ENCODE assay signal across 1 cellular context in the genomic region with DNA sequence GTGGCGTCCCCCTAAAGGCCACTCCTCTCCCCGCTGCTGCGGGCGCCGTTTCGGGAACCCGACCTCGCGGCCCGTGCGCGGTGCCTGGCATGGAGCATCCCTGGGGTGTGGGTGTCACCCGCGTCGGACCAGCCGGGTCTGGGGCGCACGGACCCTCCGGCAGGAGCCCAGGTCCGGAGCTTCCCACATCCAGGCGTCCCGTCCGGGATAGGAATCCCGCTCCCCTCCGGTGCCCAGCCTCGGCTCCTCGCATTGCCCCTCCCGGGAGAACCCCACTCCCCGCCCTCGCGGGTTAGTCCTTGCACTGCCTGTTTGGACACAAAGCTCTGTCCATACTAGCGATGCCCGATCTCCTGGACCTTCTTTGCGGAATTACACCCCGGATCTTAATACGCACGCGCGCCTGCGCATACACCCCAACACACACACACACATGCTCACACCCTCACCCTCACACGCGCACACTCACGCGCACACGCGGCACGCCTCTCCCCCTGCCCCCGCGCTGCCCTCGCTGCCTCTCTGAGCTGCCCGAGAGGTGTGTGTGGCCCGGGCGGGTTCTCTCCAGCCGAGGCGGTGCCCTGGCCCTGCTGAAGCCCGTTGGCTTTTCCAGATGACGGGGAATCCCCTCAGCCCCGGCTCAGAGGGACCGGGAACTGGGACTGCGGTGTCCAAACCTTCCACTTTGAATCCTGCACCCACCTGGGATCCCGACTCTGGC.
TF ChIP-seq lines count a peak whose summit lies in the region.

No MANE protein-coding gene starts in this region.

TF ChIP-seq in H1, 55 proteins besides CTCF, POLR2A, EP300 and RAD21 (continued from another document):
- TF ChIP-seq RNF2 (IDR thresholded peaks at IDR 0.05; ENCODE audit: borderline replicate concordance, low read depth, low read length, missing control alignments, poor library complexity, severe bottlenecking) (peak; percentile 13), CBX5 (IDR thresholded peaks at IDR 0.05; ENCODE audit: low read depth, low read length) (no peak), KDM5A (IDR thresholded peaks at IDR 0.05; ENCODE audit: low read length) (no peak), MAFK (IDR thresholded peaks at IDR 0.05; ENCODE audit: low read depth, low read length) (no peak), TAF1 (IDR thresholded peaks at IDR 0.05; ENCODE audit: low read depth, low read length) (peak; percentile 20; the same call in 1 of the 2 replicates), KDM4A (IDR thresholded peaks at IDR 0.05; ENCODE audit: low read depth, low read length, severe bottlenecking) (peak; percentile 76), SUZ12 (IDR thresholded peaks at IDR 0.05; ENCODE audit: low read length) (peak; percentile 26; the same call in 1 of the 2 replicates), ASH2L (IDR thresholded peaks at IDR 0.05; ENCODE audit: low read length) (peak; percentile 25), YY1 (IDR thresholded peaks at IDR 0.05; ENCODE audit: low read depth, low read length) (0 out of 2 replicates have a peak, but pooled peaks have one; percentile 23), NRF1 (IDR thresholded peaks at IDR 0.05; ENCODE audit: low read depth, low read length) (peak; percentile 16; the same call in 1 of the 2 replicates)
- TF ChIP-seq, protein P1, sequence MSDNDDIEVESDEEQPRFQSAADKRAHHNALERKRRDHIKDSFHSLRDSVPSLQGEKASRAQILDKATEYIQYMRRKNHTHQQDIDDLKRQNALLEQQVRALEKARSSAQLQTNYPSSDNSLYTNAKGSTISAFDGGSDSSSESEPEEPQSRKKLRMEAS (IDR thresholded peaks at IDR 0.05) = peak; percentile 33
TF ChIP-seq in H1: peak in this region for 9.
